ENCODE assay signal across 1 cellular context in genomic region chr4:78644744-78645330, GRCh38.
TF ChIP-seq lines count a peak whose summit lies in the region.

No MANE protein-coding gene starts in this region.

TF ChIP-seq in GM23338, 12 proteins besides CTCF, POLR2A, EP300 and RAD21 (continued from another document):
- TF ChIP-seq ZNF462 (CRISPR knock-in tag; IDR thresholded peaks at IDR 0.05) (no peak), JUNB (IDR thresholded peaks at IDR 0.05; ENCODE audit: unreplicated experiment) (no peak)
TF ChIP-seq in GM23338: peak in this region for 1.
